In genomic region chr12:62597253-62597652, GRCh38 we compare ENCODE assay signal across 9 cellular contexts.
"Had no signal": no experiment of that assay in that cellular context is flagged by ENCODE, and none has a peak within 500 bp of the region (broad histone marks: within the 10 kb centered on the region; RNA-seq: fewer than 3 reads in every experiment).

No MANE protein-coding gene starts in this region.

- H3K9me3 ChIP-seq: HAP-1 had no signal

- ATAC-seq: HCT116, K562 had no signal

- FAIRE-seq: K562 had no signal

- H3K36me3 ChIP-seq: HAP-1 had no signal

- DNase-seq: GM23248, GOT3, H7, IMR-90, KG1 had no signal

- H3K4me3 ChIP-seq: GM23248, HAP-1, K562 had no signal

- H3K27ac ChIP-seq: GM23248, HL-60 had no signal
